ENCODE assay signal across 11 cellular contexts in the genomic region with DNA sequence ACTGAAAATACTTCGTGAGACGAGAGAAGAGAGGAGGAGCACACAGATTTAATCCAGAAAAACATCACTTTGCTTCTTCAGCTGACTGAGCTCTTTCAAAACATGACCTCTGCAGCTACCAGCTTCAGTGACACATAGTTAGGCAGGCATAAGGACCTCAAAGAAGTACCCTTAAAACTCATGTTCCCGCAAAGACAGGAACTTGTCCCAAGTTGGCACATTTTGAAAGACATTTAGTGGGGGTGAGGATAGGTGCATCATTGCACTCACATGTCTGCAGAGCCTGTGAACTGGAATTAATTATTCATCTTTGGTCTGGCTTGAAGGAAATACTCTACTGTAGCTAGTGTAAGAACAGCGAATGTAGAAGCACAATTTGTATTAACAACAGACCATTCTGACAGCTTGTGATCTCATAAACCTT.
A peak's percentile ranks its signal among the peaks of the same experiment; 100 is the strongest.
DNase-seq lines count a peak whose midpoint lies in the region; ATAC-seq and TF ChIP-seq lines count a peak whose summit lies in the region.
"Had no signal": no experiment of that assay in that cellular context is flagged by ENCODE, and none has a peak within 500 bp of the region (broad histone marks: within the 10 kb centered on the region; RNA-seq: fewer than 3 reads in every experiment).

No MANE protein-coding gene starts in this region.

- peaks cover 0 to 13% of the 10 kb centered on the region in 2 donors for H3K4me1 ChIP-seq in esophagus (ENCODE audit: control insufficient read depth in 2 of 2, insufficient read depth in 2 of 2, low read length in 1 of 2)

- ATAC-seq in omental fat pad (ENCODE audit: low FRiP score): peak; percentile 26
- ATAC-seq in HG02588 (IDR thresholded peaks at IDR 0.05; ENCODE audit: unreplicated experiment): no peak
- no peak for ATAC-seq in HG02678 (IDR thresholded peaks at IDR 0.05; ENCODE audit: unreplicated experiment)

- WGBS in esophagus, 2 donors: 33% methylated on average over 4 of the region's 4 CpGs

- TF ChIP-seq CTCF in omental fat pad (IDR thresholded peaks at IDR 0.05): no peak

- H3K27me3 ChIP-seq in esophagus (ENCODE audit: control insufficient read depth in 1 of 2, insufficient read depth in 2 of 2, low read length in 2 of 2): no peaks in the 10 kb centered on the region

- peak overlapping the region; percentile 76 to 84 for H3K27ac ChIP-seq in esophagus (ENCODE audit: low read depth in 2 of 2, low read length in 1 of 2)

- DNase-seq in AG08395 (ENCODE audit: low spot score): peak; percentile 20
- DNase-seq in NCI-H526 (lab: John Stamatoyannopoulos, UW): peak; percentile 28 to 39
- DNase-seq in omental fat pad (ENCODE audit: low spot score): no peak
- DNase-seq in NCI-H82 treated with DMSO at 0.1 percent for 48 hours (lab: John Stamatoyannopoulos, UW; ENCODE audit: unreplicated experiment): no peak
- no peak for DNase-seq in stimulated activated CD4-positive, alpha-beta T cell treated with anti-CD3 and anti-CD28 coated beads, Interleukin-4, amount 100 ng/mL, for 4 hours
- DNase-seq: midbrain, NCI-H2081 treated with DMSO at 0.1 percent for 48 hours, T-helper 1 cell had no signal

- H3K4me3 ChIP-seq in esophagus (ENCODE audit: low read depth in 1 of 2, low read length in 2 of 2): peak overlapping the region in 1 of 2 donors; percentile 24

- no peaks in the 10 kb centered on the region for H3K36me3 ChIP-seq in esophagus (ENCODE audit: control insufficient read depth in 2 of 2, insufficient read depth in 2 of 2, low read length in 1 of 2)

- H3K9me3 ChIP-seq in esophagus (ENCODE audit: control insufficient read depth in 2 of 2, insufficient read depth in 1 of 2, low read depth in 1 of 2, low read length in 1 of 2): no peaks in the 10 kb centered on the region

Comparison
In these comparisons a context has a peak if more than half of its experiments do, and no peak if none do; other contexts are left out.
1. DNase-seq: peak in AG08395 (single experiment) and NCI-H526 (2 of 2); none in omental fat pad (single experiment), NCI-H82 treated with DMSO at 0.1 percent for 48 hours (single experiment) and stimulated activated CD4-positive, alpha-beta T cell treated with anti-CD3 and anti-CD28 coated beads, Interleukin-4, amount 100 ng/mL, for 4 hours (0 of 2).